ENCODE assay signal across 30 cellular contexts in the genomic region with DNA sequence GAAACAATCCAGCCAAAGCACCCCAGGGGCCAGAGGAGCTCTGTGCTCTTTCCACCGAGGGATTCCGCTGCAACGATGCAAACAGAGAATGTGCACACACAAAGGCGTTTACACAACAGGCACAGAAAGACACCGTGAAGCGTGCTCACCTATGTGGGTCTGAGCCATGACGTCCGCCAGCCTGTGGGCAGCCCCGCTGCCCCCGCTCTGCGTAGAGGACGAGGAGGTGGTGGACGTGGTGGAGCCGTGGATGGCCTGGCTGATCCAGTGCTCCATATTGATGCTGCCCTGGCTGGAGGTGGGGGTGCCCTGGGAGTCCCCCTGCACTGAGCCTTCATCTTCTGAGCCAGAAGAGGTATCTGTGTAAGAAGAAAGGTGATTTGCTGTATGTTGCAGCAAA.
"Had no signal": no experiment of that assay in that cellular context is flagged by ENCODE, and none has a peak within 500 bp of the region (broad histone marks: within the 10 kb centered on the region; RNA-seq: fewer than 3 reads in every experiment).

No MANE protein-coding gene starts in this region.

- H3K27me3 Mint-ChIP-seq: activated naive CD4-positive, alpha-beta T cell treated with anti-CD3 and anti-CD28 coated beads, Interleukin-2, amount 50 U/mL, for 24 hours; activated naive CD8-positive, alpha-beta T cell treated with anti-CD3 and anti-CD28 coated beads for 36 hours; activated naive CD8-positive, alpha-beta T cell treated with anti-CD3 and anti-CD28 coated beads, Interleukin-2, amount 50 U/mL, for 24 hours; brain; T-helper 17 cell had no signal

- H3K27me3 ChIP-seq: adrenal gland, ascending aorta, breast epithelium, cardiac muscle cell, colonic mucosa had no signal

- H3K4me1 ChIP-seq: adrenal gland, breast epithelium, colonic mucosa had no signal

- H3K27ac ChIP-seq: adrenal gland, breast epithelium, cardiac muscle cell, colonic mucosa, epithelial cell of prostate had no signal

- H3K36me3 ChIP-seq: breast epithelium, colonic mucosa had no signal

- H3K4me3 Mint-ChIP-seq: activated CD4-positive, alpha-beta memory T cell treated with anti-CD3 and anti-CD28 coated beads for 36 hours; activated CD4-positive, alpha-beta T cell treated with anti-CD3 and anti-CD28 coated beads for 36 hours; activated CD4-positive, alpha-beta T cell treated with anti-CD3 and anti-CD28 coated beads, Interleukin-2, amount 10 ng/mL, durations not matched to agents 24 days and 14 days; activated CD8-positive, alpha-beta memory T cell treated with anti-CD3 and anti-CD28 coated beads, Interleukin-2, amount 10 ng/mL, durations not matched to agents 7 days and 5 days; activated CD8-positive, alpha-beta T cell treated with anti-CD3 and anti-CD28 coated beads, Interleukin-2, amount 10 ng/mL, durations not matched to agents 7 days and 5 days; activated naive CD4-positive, alpha-beta T cell treated with anti-CD3 and anti-CD28 coated beads for 36 hours; activated naive CD4-positive, alpha-beta T cell treated with anti-CD3 and anti-CD28 coated beads, Interleukin-2, amount 50 U/mL, for 24 hours; activated naive CD8-positive, alpha-beta T cell treated with anti-CD3 and anti-CD28 coated beads for 36 hours; activated naive CD8-positive, alpha-beta T cell treated with anti-CD3 and anti-CD28 coated beads, Interleukin-2, amount 50 U/mL, for 24 hours; activated T-helper 1 cell treated with anti-CD3 and anti-CD28 coated beads, Interleukin-12 subunit alpha, Interleukin-12 subunit beta, Interleukin-2, Interleukin-4 antibody, amounts not matched to agents 30 ng/mL and 10 ng/mL and 1 ng/mL, durations not matched to agents 14 hours and 24 hours and 36 hours; brain; T-helper 17 cell had no signal

- ATAC-seq: activated CD4-positive, alpha-beta T cell treated with anti-CD3 and anti-CD28 coated beads for 36 hours; activated CD8-positive, alpha-beta memory T cell treated with anti-CD3 and anti-CD28 coated beads, Interleukin-2, amount 10 ng/mL, durations not matched to agents 7 days and 5 days; activated CD8-positive, alpha-beta T cell treated with anti-CD3 and anti-CD28 coated beads, Interleukin-2, amount 10 ng/mL, durations not matched to agents 7 days and 5 days; activated naive CD8-positive, alpha-beta T cell treated with anti-CD3 and anti-CD28 coated beads, Interleukin-2, amount 50 U/mL, for 24 hours; T-helper 17 cell had no signal

- H3K4me1 Mint-ChIP-seq: activated CD4-positive, alpha-beta T cell treated with anti-CD3 and anti-CD28 coated beads, Interleukin-2, amount 10 ng/mL, durations not matched to agents 24 days and 14 days; activated CD8-positive, alpha-beta memory T cell treated with anti-CD3 and anti-CD28 coated beads, Interleukin-2, amount 10 ng/mL, durations not matched to agents 7 days and 5 days; activated naive CD8-positive, alpha-beta T cell treated with anti-CD3 and anti-CD28 coated beads, Interleukin-2, amount 50 U/mL, for 24 hours had no signal

- H3K9me3 Mint-ChIP-seq: activated CD4-positive, alpha-beta T cell treated with anti-CD3 and anti-CD28 coated beads, Interleukin-2, amount 10 ng/mL, durations not matched to agents 24 days and 14 days; activated naive CD4-positive, alpha-beta T cell treated with anti-CD3 and anti-CD28 coated beads for 36 hours; activated naive CD4-positive, alpha-beta T cell treated with anti-CD3 and anti-CD28 coated beads, Interleukin-2, amount 50 U/mL, for 24 hours; activated naive CD8-positive, alpha-beta T cell treated with anti-CD3 and anti-CD28 coated beads for 36 hours; activated T-helper 1 cell treated with anti-CD3 and anti-CD28 coated beads, Interleukin-12 subunit alpha, Interleukin-12 subunit beta, Interleukin-2, Interleukin-4 antibody, amounts not matched to agents 30 ng/mL and 10 ng/mL and 1 ng/mL, durations not matched to agents 14 hours and 24 hours and 36 hours; activated T-helper 2 cell treated with anti-CD3 and anti-CD28 coated beads, Interferon-gamma antibody, Interleukin-2, Interleukin-4, amounts not matched to agents 10 μg/mL and 5 μg/mL and 100 μg/mL, durations not matched to agents 14 hours and 24 hours and 36 hours had no signal

- DNase-seq: activated CD4-positive, alpha-beta memory T cell treated with anti-CD3 and anti-CD28 coated beads for 36 hours; activated CD4-positive, alpha-beta T cell treated with anti-CD3 and anti-CD28 coated beads for 36 hours; activated CD4-positive, alpha-beta T cell treated with anti-CD3 and anti-CD28 coated beads, Interleukin-2, amount 10 ng/mL, durations not matched to agents 24 days and 14 days; activated CD4-positive, CD25-positive, alpha-beta regulatory T cell; activated CD4-positive, CD25-positive, alpha-beta regulatory T cell treated with anti-CD3 and anti-CD28 coated beads, Interleukin-2, amount 50 U/mL, for 72 hours; activated CD8-positive, alpha-beta memory T cell treated with anti-CD3 and anti-CD28 coated beads, Interleukin-2, amount 10 ng/mL, durations not matched to agents 7 days and 5 days; activated CD8-positive, alpha-beta memory T cell treated with anti-CD3 and anti-CD28 coated beads, Interleukin-2, amount 50 U/mL, for 4 hours; activated CD8-positive, alpha-beta T cell treated with anti-CD3 and anti-CD28 coated beads, Interleukin-2, amount 10 ng/mL, durations not matched to agents 7 days and 5 days; activated effector memory CD4-positive, alpha-beta T cell treated with anti-CD3 and anti-CD28 coated beads, Interleukin-2, amount 50 U/mL, for 16 hours; activated naive CD4-positive, alpha-beta T cell treated with anti-CD3 and anti-CD28 coated beads for 36 hours; activated naive CD8-positive, alpha-beta T cell treated with anti-CD3 and anti-CD28 coated beads for 36 hours; activated naive CD8-positive, alpha-beta T cell treated with anti-CD3 and anti-CD28 coated beads, Interleukin-2, amount 50 U/mL, for 24 hours; activated T-cell treated with anti-CD3 and anti-CD28 coated beads, Interleukin-2, amount 50 U/mL, for 1 hour; activated T-cell treated with anti-CD3 and anti-CD28 coated beads, Interleukin-2, amount 50 U/mL, for 48 hours; adrenal gland; central memory CD4-positive, alpha-beta T cell; cerebellar nuclear complex; colonic mucosa; effector CD8-positive, alpha-beta T cell; foreskin fibroblast; T-helper 1 cell; T-helper 17 cell had no signal

- H3K9me3 ChIP-seq: adrenal gland, ascending aorta, breast epithelium, colonic mucosa had no signal

- H3K27ac Mint-ChIP-seq: activated CD4-positive, alpha-beta memory T cell treated with anti-CD3 and anti-CD28 coated beads for 36 hours; activated CD4-positive, alpha-beta T cell treated with anti-CD3 and anti-CD28 coated beads for 36 hours; activated CD4-positive, alpha-beta T cell treated with anti-CD3 and anti-CD28 coated beads, Interleukin-2, amount 10 ng/mL, durations not matched to agents 24 days and 14 days; activated CD8-positive, alpha-beta memory T cell treated with anti-CD3 and anti-CD28 coated beads, Interleukin-2, amount 10 ng/mL, durations not matched to agents 7 days and 5 days; activated CD8-positive, alpha-beta T cell treated with anti-CD3 and anti-CD28 coated beads, Interleukin-2, amount 10 ng/mL, durations not matched to agents 7 days and 5 days; activated naive CD4-positive, alpha-beta T cell treated with anti-CD3 and anti-CD28 coated beads for 36 hours; activated naive CD8-positive, alpha-beta T cell treated with anti-CD3 and anti-CD28 coated beads for 36 hours; activated naive CD8-positive, alpha-beta T cell treated with anti-CD3 and anti-CD28 coated beads, Interleukin-2, amount 50 U/mL, for 24 hours; activated T-helper 1 cell treated with anti-CD3 and anti-CD28 coated beads, Interleukin-12 subunit alpha, Interleukin-12 subunit beta, Interleukin-2, Interleukin-4 antibody, amounts not matched to agents 30 ng/mL and 10 ng/mL and 1 ng/mL, durations not matched to agents 14 hours and 24 hours and 36 hours; activated T-helper 2 cell treated with anti-CD3 and anti-CD28 coated beads, Interferon-gamma antibody, Interleukin-2, Interleukin-4, amounts not matched to agents 10 μg/mL and 5 μg/mL and 100 μg/mL, durations not matched to agents 14 hours and 24 hours and 36 hours; T-helper 17 cell had no signal

- H3K4me3 ChIP-seq: adrenal gland, ascending aorta, breast epithelium, cardiac muscle cell, colonic mucosa had no signal

- H3K36me3 Mint-ChIP-seq: activated CD8-positive, alpha-beta memory T cell treated with anti-CD3 and anti-CD28 coated beads, Interleukin-2, amount 10 ng/mL, durations not matched to agents 7 days and 5 days; activated naive CD8-positive, alpha-beta T cell treated with anti-CD3 and anti-CD28 coated beads for 36 hours had no signal
